ENCODE assay signal across 17 cellular contexts in the genomic region with DNA sequence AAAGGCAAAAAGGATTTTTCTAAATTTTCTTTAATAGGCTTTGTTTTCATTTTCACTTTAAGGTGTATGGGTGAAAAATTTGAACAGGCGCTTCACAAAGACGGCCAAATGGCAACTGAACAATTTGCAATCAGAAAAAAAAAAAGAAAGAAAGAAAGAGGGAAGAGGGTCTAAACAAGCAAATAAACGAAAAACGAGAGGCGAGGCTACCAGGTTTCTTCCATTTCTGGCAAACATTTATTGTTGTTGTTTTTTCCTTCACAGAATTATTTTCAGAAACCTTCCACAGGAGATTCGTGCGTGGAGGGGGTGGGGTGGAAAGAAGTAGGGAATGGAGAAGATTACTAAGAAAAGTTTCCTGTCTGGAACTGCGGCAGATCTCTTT. TPM values are rescaled to one million over a fixed set of nuclear protein-coding genes. Genes with fewer than 3 reads are reported as not detected.
A peak's percentile ranks its signal among the peaks of the same experiment; 100 is the strongest.
DNase-seq lines count a peak whose midpoint lies in the region; ATAC-seq lines count a peak whose summit lies in the region.
"Had no signal": no experiment of that assay in that cellular context is flagged by ENCODE, and none has a peak within 500 bp of the region (broad histone marks: within the 10 kb centered on the region; RNA-seq: fewer than 3 reads in every experiment).

No MANE protein-coding gene starts in this region.

- H3K27ac ChIP-seq in iPS-18a (ENCODE audit: low read length): no peak overlapping the region
- H3K27ac ChIP-seq: body of pancreas, GM23248, prostate gland had no signal

- ATAC-seq in stimulated activated naive CD8-positive, alpha-beta T cell treated with anti-CD3 and anti-CD28 coated beads, Interleukin-15, Interleukin-2, amounts not matched to agents 100 U/mL and 50 U/mL, for 24 hours: no peak
- ATAC-seq: body of pancreas; stimulated activated memory B cell treated with anti-CD40 and anti-IgM and Interleukin-4, amounts not matched to agents 10 μg/mL and 1 μg/mL and 100 μg/mL, for 72 hours had no signal

- peak overlapping the region; percentile 68 for H3K4me3 ChIP-seq in iPS-18a (ENCODE audit: low read length)
- H3K4me3 ChIP-seq: GM23248, prostate gland had no signal

- H3K4me3 Mint-ChIP-seq in stimulated activated naive CD8-positive, alpha-beta T cell treated with anti-CD3 and anti-CD28 coated beads, Interleukin-15, Interleukin-2, amounts not matched to agents 100 ng/mL and 50 ng/mL, for 24 hours: peak overlapping the region; percentile 54
- H3K4me3 Mint-ChIP-seq in activated T-helper 2 cell treated with anti-CD3 and anti-CD28 coated beads, Interferon-gamma antibody, Interleukin-2, Interleukin-4, amounts not matched to agents 10 μg/mL and 5 μg/mL and 100 μg/mL, durations not matched to agents 14 hours and 24 hours and 36 hours (ENCODE audit: low read depth): no peak overlapping the region
- H3K4me3 Mint-ChIP-seq in activated CD4-positive, alpha-beta memory T cell treated with anti-CD3 and anti-CD28 coated beads, Interleukin-2, amount 10 ng/mL, durations not matched to agents 7 days and 5 days: no peak overlapping the region
- H3K4me3 Mint-ChIP-seq: stimulated activated memory B cell treated with anti-CD40 and anti-IgM and Interleukin-4, amounts not matched to agents 10 μg/mL and 1 μg/mL and 100 μg/mL, for 72 hours had no signal

- CTCF ChIA-PET in activated CD4-positive, alpha-beta memory T cell treated with anti-CD3 and anti-CD28 coated beads, Interleukin-2, amount 10 ng/mL, durations not matched to agents 7 days and 5 days (lab: Charles Lee): no interaction called here

- H3K27ac Mint-ChIP-seq in stimulated activated naive CD8-positive, alpha-beta T cell treated with anti-CD3 and anti-CD28 coated beads, Interleukin-15, Interleukin-2, amounts not matched to agents 100 ng/mL and 50 ng/mL, for 24 hours: no peak overlapping the region
- peak overlapping the region; percentile 35 for H3K27ac Mint-ChIP-seq in activated T-helper 2 cell treated with anti-CD3 and anti-CD28 coated beads, Interferon-gamma antibody, Interleukin-2, Interleukin-4, amounts not matched to agents 10 μg/mL and 5 μg/mL and 100 μg/mL, durations not matched to agents 14 hours and 24 hours and 36 hours
- no peak overlapping the region for H3K27ac Mint-ChIP-seq in activated CD4-positive, alpha-beta memory T cell treated with anti-CD3 and anti-CD28 coated beads, Interleukin-2, amount 10 ng/mL, durations not matched to agents 7 days and 5 days
- H3K27ac Mint-ChIP-seq: stimulated activated memory B cell treated with anti-CD40 and anti-IgM and Interleukin-4, amounts not matched to agents 10 μg/mL and 1 μg/mL and 100 μg/mL, for 72 hours had no signal

- H3K4me1 Mint-ChIP-seq in stimulated activated naive CD8-positive, alpha-beta T cell treated with anti-CD3 and anti-CD28 coated beads, Interleukin-15, Interleukin-2, amounts not matched to agents 100 ng/mL and 50 ng/mL, for 24 hours (ENCODE audit: low read depth): peaks cover 12% of the 10 kb centered on the region
- peaks cover 19% of the 10 kb centered on the region for H3K4me1 Mint-ChIP-seq in activated T-helper 2 cell treated with anti-CD3 and anti-CD28 coated beads, Interferon-gamma antibody, Interleukin-2, Interleukin-4, amounts not matched to agents 10 μg/mL and 5 μg/mL and 100 μg/mL, durations not matched to agents 14 hours and 24 hours and 36 hours (ENCODE audit: low read depth)
- H3K4me1 Mint-ChIP-seq in activated CD4-positive, alpha-beta memory T cell treated with anti-CD3 and anti-CD28 coated beads, Interleukin-2, amount 10 ng/mL, durations not matched to agents 7 days and 5 days: peaks cover 12% of the 10 kb centered on the region

- no peaks in the 10 kb centered on the region for H3K36me3 ChIP-seq in iPS-18a (ENCODE audit: control insufficient read depth, low read depth, low read length)
- H3K36me3 ChIP-seq: prostate gland had no signal

- peaks cover 53% of the 10 kb centered on the region for H3K9me3 Mint-ChIP-seq in stimulated activated naive CD8-positive, alpha-beta T cell treated with anti-CD3 and anti-CD28 coated beads, Interleukin-15, Interleukin-2, amounts not matched to agents 100 ng/mL and 50 ng/mL, for 24 hours
- peaks cover 47% of the 10 kb centered on the region for H3K9me3 Mint-ChIP-seq in activated T-helper 2 cell treated with anti-CD3 and anti-CD28 coated beads, Interferon-gamma antibody, Interleukin-2, Interleukin-4, amounts not matched to agents 10 μg/mL and 5 μg/mL and 100 μg/mL, durations not matched to agents 14 hours and 24 hours and 36 hours
- H3K9me3 Mint-ChIP-seq in activated CD4-positive, alpha-beta memory T cell treated with anti-CD3 and anti-CD28 coated beads, Interleukin-2, amount 10 ng/mL, durations not matched to agents 7 days and 5 days: peaks cover 30% of the 10 kb centered on the region

- peaks cover 94% of the 10 kb centered on the region for H3K27me3 Mint-ChIP-seq in stimulated activated naive CD8-positive, alpha-beta T cell treated with anti-CD3 and anti-CD28 coated beads, Interleukin-15, Interleukin-2, amounts not matched to agents 100 ng/mL and 50 ng/mL, for 24 hours
- H3K27me3 Mint-ChIP-seq in activated T-helper 2 cell treated with anti-CD3 and anti-CD28 coated beads, Interferon-gamma antibody, Interleukin-2, Interleukin-4, amounts not matched to agents 10 μg/mL and 5 μg/mL and 100 μg/mL, durations not matched to agents 14 hours and 24 hours and 36 hours (ENCODE audit: low read depth): peaks cover 88% of the 10 kb centered on the region
- peaks cover 83% of the 10 kb centered on the region for H3K27me3 Mint-ChIP-seq in activated CD4-positive, alpha-beta memory T cell treated with anti-CD3 and anti-CD28 coated beads, Interleukin-2, amount 10 ng/mL, durations not matched to agents 7 days and 5 days

- H3K27me3 ChIP-seq in iPS-18a (ENCODE audit: control insufficient read depth, insufficient read depth, low read length): peaks cover 69% of the 10 kb centered on the region

- H3K9ac ChIP-seq in iPS-18a (ENCODE audit: low read length): no peak overlapping the region
- H3K9ac ChIP-seq: GM23248 had no signal

- H3K4me1 ChIP-seq in iPS-18a (ENCODE audit: control insufficient read depth, low read depth, low read length): peaks cover 18% of the 10 kb centered on the region
- H3K4me1 ChIP-seq: body of pancreas, prostate gland had no signal

- intact Hi-C loops in activated T-helper 2 cell treated with anti-CD3 and anti-CD28 coated beads, Interferon-gamma antibody, Interleukin-2, Interleukin-4, amounts not matched to agents 10 μg/mL and 5 μg/mL and 100 μg/mL, durations not matched to agents 14 hours and 24 hours and 36 hours (cut with micrococcal nuclease): loop anchor here (5.0 to 10.0 kb wide), 2 partner anchors 53 to 1525 kb away; no protein-coding TSS in a partner anchor

- POLR2A ChIA-PET in activated CD4-positive, alpha-beta memory T cell treated with anti-CD3 and anti-CD28 coated beads, Interleukin-2, amount 10 ng/mL, durations not matched to agents 7 days and 5 days (lab: Charles Lee): no interaction called here

- H3K9me3 ChIP-seq in iPS-18a (ENCODE audit: control insufficient read depth, low read depth, low read length): no peaks in the 10 kb centered on the region
- H3K9me3 ChIP-seq: prostate gland had no signal

- H3K36me3 Mint-ChIP-seq in stimulated activated naive CD8-positive, alpha-beta T cell treated with anti-CD3 and anti-CD28 coated beads, Interleukin-15, Interleukin-2, amounts not matched to agents 100 ng/mL and 50 ng/mL, for 24 hours (ENCODE audit: low read depth): peaks cover 52% of the 10 kb centered on the region
- H3K36me3 Mint-ChIP-seq in activated T-helper 2 cell treated with anti-CD3 and anti-CD28 coated beads, Interferon-gamma antibody, Interleukin-2, Interleukin-4, amounts not matched to agents 10 μg/mL and 5 μg/mL and 100 μg/mL, durations not matched to agents 14 hours and 24 hours and 36 hours (ENCODE audit: low read depth): peaks cover 15% of the 10 kb centered on the region
- H3K36me3 Mint-ChIP-seq in activated CD4-positive, alpha-beta memory T cell treated with anti-CD3 and anti-CD28 coated beads, Interleukin-2, amount 10 ng/mL, durations not matched to agents 7 days and 5 days (ENCODE audit: low read depth): peaks cover 43% of the 10 kb centered on the region

- no peak for DNase-seq in stimulated activated naive CD8-positive, alpha-beta T cell treated with anti-CD3 and anti-CD28 coated beads, Interleukin-15, Interleukin-2, amounts not matched to agents 100 U/mL and 50 U/mL, for 24 hours
- DNase-seq in activated T-helper 2 cell treated with anti-CD3 and anti-CD28 coated beads, Interferon-gamma antibody, Interleukin-2, Interleukin-4, amounts not matched to agents 10 μg/mL and 5 μg/mL and 100 μg/mL, durations not matched to agents 14 hours and 24 hours and 36 hours (ENCODE audit: low spot score): no peak
- DNase-seq in stimulated activated CD4-positive, alpha-beta T cell treated with anti-CD3 and anti-CD28 coated beads, Interleukin-2, amount 100 ng/mL, for 48 hours: no peak
- no peak for DNase-seq in NCI-H774 (lab: John Stamatoyannopoulos, UW)
- no peak for DNase-seq in HK-2 (ENCODE audit: unreplicated experiment)
- no peak for DNase-seq in activated CD4-positive, alpha-beta memory T cell treated with anti-CD3 and anti-CD28 coated beads, Interleukin-2, amount 10 ng/mL, durations not matched to agents 7 days and 5 days
- DNase-seq: activated T-cell treated with anti-CD3 and anti-CD28 coated beads, Interleukin-2, amount 50 U/mL, for 48 hours; body of pancreas; DMS53; GM23248; stimulated activated CD4-positive, alpha-beta T cell treated with anti-CD3 and anti-CD28 coated beads, Interleukin-4, amount 100 ng/mL, for 1 hour had no signal

RNA-seq across cellular contexts. Expression of a gene that starts 24.3 kb away (rescaled TPM):
- not detected in 2 replicates for total RNA-seq in activated T-helper 2 cell treated with anti-CD3 and anti-CD28 coated beads, Interferon-gamma antibody, Interleukin-2, Interleukin-4, amounts not matched to agents 10 μg/mL and 5 μg/mL and 100 μg/mL, durations not matched to agents 14 hours and 24 hours and 36 hours
- total RNA-seq in activated CD4-positive, alpha-beta memory T cell treated with anti-CD3 and anti-CD28 coated beads, Interleukin-2, amount 10 ng/mL, durations not matched to agents 7 days and 5 days: not detected
- total RNA-seq: body of pancreas, endothelial cell of umbilical vein, GM23248, lung microvascular endothelial cell had no signal

RNA-seq across cellular contexts. Expression of a gene that starts 40.2 kb away (rescaled TPM):
- total RNA-seq in activated T-helper 2 cell treated with anti-CD3 and anti-CD28 coated beads, Interferon-gamma antibody, Interleukin-2, Interleukin-4, amounts not matched to agents 10 μg/mL and 5 μg/mL and 100 μg/mL, durations not matched to agents 14 hours and 24 hours and 36 hours: 0.55 and 0.57 TPM in 2 replicates
- total RNA-seq in activated CD4-positive, alpha-beta memory T cell treated with anti-CD3 and anti-CD28 coated beads, Interleukin-2, amount 10 ng/mL, durations not matched to agents 7 days and 5 days: 1 to 10 TPM; 1.3 to 1.6 TPM
- total RNA-seq: endothelial cell of umbilical vein, lung microvascular endothelial cell had no signal
